In the genomic region with DNA sequence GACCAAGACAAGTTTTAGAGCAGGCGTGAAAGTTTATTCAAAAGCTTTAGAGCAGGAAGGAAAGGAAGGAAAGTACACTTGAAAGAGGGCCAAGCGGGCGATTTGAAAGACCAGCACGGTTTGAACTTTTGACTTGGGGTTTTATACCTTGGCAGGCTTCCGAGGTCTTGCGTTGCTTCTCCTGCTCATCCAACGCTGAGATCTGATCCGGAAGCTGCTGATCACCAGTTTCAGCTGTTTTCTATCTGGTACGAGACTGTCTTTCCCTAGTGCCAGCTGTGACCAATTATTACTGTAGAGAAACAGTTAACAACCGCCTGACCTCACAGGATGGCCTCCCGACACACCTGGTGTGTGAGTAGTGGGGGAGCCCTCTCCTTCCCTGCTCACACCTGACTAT, we compare ENCODE assay signal across 1 cellular context.
TF ChIP-seq lines count a peak whose summit lies in the region.

No MANE protein-coding gene starts in this region.

TF ChIP-seq in H1, 55 proteins besides CTCF, POLR2A, EP300 and RAD21 (continued from another document):
- TF ChIP-seq JUN (IDR thresholded peaks at IDR 0.05; ENCODE audit: low read depth, low read length) = no peak
- no peak for TF ChIP-seq POU5F1 (IDR thresholded peaks at IDR 0.05; ENCODE audit: low read depth, low read length)
- TF ChIP-seq SRF (IDR thresholded peaks at IDR 0.05; ENCODE audit: low read depth, low read length) = no peak
- no peak for TF ChIP-seq ASH2L (IDR thresholded peaks at IDR 0.05; ENCODE audit: low read length)
- no peak for TF ChIP-seq PHF8 (conservative IDR thresholded peaks at IDR 0.05; ENCODE audit: low read depth, low read length)
- TF ChIP-seq CHD2 (IDR thresholded peaks at IDR 0.05; ENCODE audit: low read length) = no peak
- no peak for TF ChIP-seq SP1 (IDR thresholded peaks at IDR 0.05; ENCODE audit: low read depth, low read length)
